Comparison of ENCODE assay signal across 8 cellular contexts in the genomic region with DNA sequence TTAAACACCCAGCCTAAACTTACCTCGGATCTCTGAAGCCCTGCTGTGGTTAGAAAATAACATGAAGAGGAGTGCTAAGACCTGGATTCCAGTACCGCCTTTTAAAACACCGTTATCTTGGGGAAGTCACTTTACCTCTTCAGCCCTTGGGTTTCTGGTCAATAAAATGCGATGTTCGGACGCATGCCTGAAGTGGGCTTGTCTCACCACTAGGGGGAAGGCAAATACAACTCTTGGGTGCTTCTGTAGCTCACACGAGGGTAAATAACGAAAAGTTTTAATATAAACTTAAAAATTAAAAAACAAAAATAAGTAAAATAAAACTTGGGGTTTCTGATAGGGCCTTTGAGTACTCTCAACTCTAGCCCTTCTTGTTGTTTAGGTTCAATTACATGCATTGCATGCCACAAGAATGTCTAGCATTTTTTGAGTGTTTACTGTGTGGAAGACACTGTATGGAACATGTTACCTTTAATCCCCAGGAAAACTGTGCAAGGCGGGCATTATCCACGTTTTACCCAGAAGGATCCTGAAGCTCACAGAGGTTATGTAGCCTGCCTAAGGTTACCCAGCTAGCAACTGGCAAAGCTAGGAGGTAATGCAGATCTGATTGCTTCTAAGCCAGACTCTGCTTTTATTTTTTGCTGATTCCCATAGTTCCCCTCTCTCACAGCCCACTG.
DNase-seq lines count a peak whose midpoint lies in the region; ATAC-seq and TF ChIP-seq lines count a peak whose summit lies in the region.

No MANE protein-coding gene starts in this region.

- no peaks in the 10 kb centered on the region for H3K9me3 ChIP-seq in left lung

- intact Hi-C loops in left lung (cut with DNase I): loop anchor here in 1 of 2 donors (5.0 to 10.0 kb wide), 2 partner anchors 596 to 1028 kb away; no protein-coding TSS in a partner anchor

- H3K27ac ChIP-seq in left lung: no peak overlapping the region

- no peaks in the 10 kb centered on the region for H3K27me3 ChIP-seq in left lung

- peak; percentile 84 for DNase-seq in Ammon's horn (ENCODE audit: low spot score)
- DNase-seq in NCI-H2196 treated with DMSO at 0.1 percent for 48 hours (lab: John Stamatoyannopoulos, UW; ENCODE audit: unreplicated experiment): peak; percentile 2
- DNase-seq in activated CD4-positive, alpha-beta T cell treated with anti-CD3 and anti-CD28 coated beads for 1 hour: peak; percentile 16
- DNase-seq in choroid plexus epithelial cell (ENCODE audit: low read depth): peak; percentile 86
- no peak for DNase-seq in left lung
- peak; percentile 16 to 22 for DNase-seq in stimulated activated CD4-positive, alpha-beta T cell treated with anti-CD3 and anti-CD28 coated beads, Interleukin-4, amount 100 ng/mL, for 48 hours (ENCODE audit: low read depth in 2 of 2)

- no peaks in the 10 kb centered on the region for H3K4me1 ChIP-seq in left lung

- H3K4me3 ChIP-seq in choroid plexus epithelial cell (ENCODE audit: low read depth, low read length): no peak overlapping the region
- no peak overlapping the region for H3K4me3 ChIP-seq in left lung

- no peaks in the 10 kb centered on the region for H3K36me3 ChIP-seq in left lung

- TF ChIP-seq CTCF in choroid plexus epithelial cell (conservative IDR thresholded peaks at IDR 0.05; ENCODE audit: low read depth, low read length): peak; percentile 96
- TF ChIP-seq CTCF in left lung (IDR thresholded peaks at IDR 0.05): peak; percentile 82 to 94

- ATAC-seq in GM18909 (IDR thresholded peaks at IDR 0.05; ENCODE audit: poor library complexity, unreplicated experiment) (peak; percentile 95), HG03103 (IDR thresholded peaks at IDR 0.05; ENCODE audit: low read depth, unreplicated experiment) (peak; percentile 85), left lung (peak; percentile 92)

Comparison
In these comparisons a context has a peak if more than half of its experiments do, and no peak if none do; other contexts are left out.
1. DNase-seq: peak in Ammon's horn (single experiment), NCI-H2196 treated with DMSO at 0.1 percent for 48 hours (single experiment), activated CD4-positive, alpha-beta T cell treated with anti-CD3 and anti-CD28 coated beads for 1 hour (single experiment), choroid plexus epithelial cell (single experiment) and stimulated activated CD4-positive, alpha-beta T cell treated with anti-CD3 and anti-CD28 coated beads, Interleukin-4, amount 100 ng/mL, for 48 hours (2 of 2); none in left lung (0 of 2).
2. Peak in every context shown above with its lines, with median percentiles within 50 percentile points of each other: ATAC-seq.